ENCODE assay signal across 26 cellular contexts in the genomic region with DNA sequence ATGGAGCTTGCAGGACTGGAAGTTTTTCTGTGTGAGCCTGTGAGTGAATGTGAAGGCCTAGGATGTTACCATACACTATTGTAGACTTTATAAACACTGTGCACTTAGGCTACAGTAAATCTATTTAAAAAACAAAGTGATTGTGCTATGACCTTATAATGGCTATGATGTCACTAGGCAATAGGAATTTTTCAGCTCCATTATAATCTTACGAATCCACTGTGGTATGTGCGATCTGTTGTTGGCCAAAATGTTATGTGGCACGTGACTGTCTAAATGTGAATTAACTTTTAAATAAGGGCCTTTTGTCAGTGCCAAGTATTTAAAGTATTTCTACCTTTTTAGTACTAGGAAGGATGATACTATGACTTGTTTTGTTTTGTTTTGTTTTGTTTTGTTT.
"Had no signal": no experiment of that assay in that cellular context is flagged by ENCODE, and none has a peak within 500 bp of the region (broad histone marks: within the 10 kb centered on the region; RNA-seq: fewer than 3 reads in every experiment).

No MANE protein-coding gene starts in this region.

- H3K4me1 ChIP-seq: parathyroid adenoma, prostate gland, right lobe of liver, sigmoid colon, stomach, thyroid gland, upper lobe of right lung, uterus had no signal

- H3K9me3 ChIP-seq: ovary, prostate gland, right lobe of liver, sigmoid colon, stomach, thoracic aorta, thyroid gland, tibial nerve, upper lobe of right lung, uterus had no signal

- H2AFZ ChIP-seq: neural progenitor cell, parathyroid adenoma had no signal

- H3K9ac ChIP-seq: neural progenitor cell, parathyroid adenoma had no signal

- DNase-seq: naive thymus-derived CD4-positive, alpha-beta T cell; natural killer cell; occipital lobe; ovary; posterior cingulate gyrus; retina; right cardiac atrium; right lobe of liver; sigmoid colon; small intestine; stimulated activated CD4-positive, alpha-beta T cell treated with anti-CD3 and anti-CD28 coated beads, Interleukin-15, amount 100 ng/mL, for 24 hours; stimulated activated CD4-positive, alpha-beta T cell treated with anti-CD3 and anti-CD28 coated beads, Interleukin-2, amount 100 ng/mL, for 24 hours; stimulated activated CD4-positive, alpha-beta T cell treated with anti-CD3 and anti-CD28 coated beads, Interleukin-2, amount 100 ng/mL, for 48 hours; stimulated activated CD4-positive, alpha-beta T cell treated with anti-CD3 and anti-CD28 coated beads, Interleukin-4, amount 100 ng/mL, for 24 hours; stimulated activated naive B cell treated with anti-CD40 and anti-IgM and Interleukin-4, amounts not matched to agents 10 μg/mL and 1 μg/mL and 100 μg/mL, for 72 hours; stimulated activated naive CD4-positive, alpha-beta T cell treated with Interleukin-2 at 50 U/mL for 16 hours; stomach; thyroid gland; upper lobe of right lung; uterus had no signal

- H3K27me3 ChIP-seq: neural progenitor cell, ovary, right lobe of liver, sigmoid colon, stomach, thyroid gland, tibial nerve, upper lobe of right lung, uterus had no signal

- H3K79me2 ChIP-seq: parathyroid adenoma had no signal

- H3K4me3 ChIP-seq: neural progenitor cell, ovary, prostate gland, right lobe of liver, sigmoid colon, stomach, thoracic aorta, thyroid gland, tibial nerve, upper lobe of right lung, uterus had no signal

- H3K27ac ChIP-seq: neural progenitor cell, ovary, parathyroid adenoma, prostate gland, right lobe of liver, sigmoid colon, stomach, thoracic aorta, thyroid gland, upper lobe of right lung, uterus had no signal

- H3K36me3 ChIP-seq: ovary, prostate gland, right lobe of liver, uterus had no signal

- H3K4me2 ChIP-seq: neural progenitor cell had no signal

- ATAC-seq: naive thymus-derived CD4-positive, alpha-beta T cell; natural killer cell; right lobe of liver; stimulated activated effector memory CD8-positive, alpha-beta T cell treated with anti-CD3 and anti-CD28 coated beads, Interleukin-12 subunit alpha, Interleukin-12 subunit beta, amount 100 ng/mL, for 72 hours; stimulated activated naive B cell treated with anti-CD40 and anti-IgM and Interleukin-4, amounts not matched to agents 10 μg/mL and 1 μg/mL and 100 μg/mL, for 72 hours; upper lobe of right lung had no signal
